Comparison of ENCODE assay signal across 8 cellular contexts in the genomic region with DNA sequence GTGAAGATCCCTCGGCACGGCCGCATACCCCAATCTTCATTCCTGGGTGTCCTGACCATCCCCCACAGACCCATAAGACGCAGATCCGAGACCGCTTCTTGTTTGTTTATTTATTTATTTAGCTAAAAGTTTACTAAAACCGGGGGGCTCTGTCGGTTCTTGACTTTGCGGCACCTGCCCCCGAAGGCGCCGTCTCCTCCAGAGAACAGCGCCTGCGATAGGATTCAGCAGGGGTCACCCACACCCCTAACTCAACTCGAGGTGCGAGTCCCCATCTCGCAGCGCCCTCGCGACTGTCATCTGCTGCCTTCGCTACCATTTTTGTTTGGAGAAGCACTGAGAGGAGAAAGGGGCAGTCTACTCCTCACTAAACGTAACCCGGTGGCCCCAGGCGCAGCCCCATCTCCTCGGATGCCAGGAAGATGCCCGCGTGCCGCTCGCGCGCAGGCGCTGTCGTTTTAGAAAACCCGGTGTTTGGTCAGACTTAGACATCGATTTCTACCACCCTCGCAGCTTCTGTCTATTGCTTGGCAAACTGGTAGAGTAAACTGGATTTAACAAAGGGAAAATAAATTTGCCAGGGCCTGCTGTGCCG. TPM values are rescaled to one million over a fixed set of nuclear protein-coding genes. Genes with fewer than 3 reads are reported as not detected.
DNase-seq lines count a peak whose midpoint lies in the region; ATAC-seq lines count a peak whose summit lies in the region.

No MANE protein-coding gene starts in this region.

- H3K4me1 ChIP-seq in right cardiac atrium (ENCODE audit: control insufficient read depth, insufficient read depth, low read length) = peaks cover 1% of the 10 kb centered on the region

- no peak overlapping the region for H3K27ac ChIP-seq in right cardiac atrium (ENCODE audit: low read length)

- H3K9me3 ChIP-seq in right cardiac atrium (ENCODE audit: control insufficient read depth, low read length) = no peaks in the 10 kb centered on the region

- H3K4me1 Mint-ChIP-seq in activated T-cell treated with anti-CD3 and anti-CD28 coated beads, Interleukin-2, amount 50 U/mL, for 24 hours (ENCODE audit: low read depth) = peaks cover 19% of the 10 kb centered on the region

- WGBS in right cardiac atrium = 2% methylated on average over 37 of the region's 37 CpGs

- peak overlapping the region; percentile 65 for H3K4me3 ChIP-seq in right cardiac atrium (ENCODE audit: low read length)

- peak; percentile 16 for DNase-seq in activated T-cell treated with anti-CD3 and anti-CD28 coated beads for 4 hours
- no peak for DNase-seq in activated T-cell treated with anti-CD3 and anti-CD28 coated beads, Interleukin-2, amount 50 U/mL, for 1 hour
- DNase-seq in activated T-cell treated with anti-CD3 and anti-CD28 coated beads, Interleukin-2, amount 50 U/mL, for 24 hours = peak; percentile 59
- DNase-seq in right cardiac atrium = no peak
- peak; percentile 18 for DNase-seq in stimulated activated CD4-positive, alpha-beta T cell treated with anti-CD3 and anti-CD28 coated beads, Interleukin-1b, Interleukin-23, amount 100 ng/mL, for 48 hours
- DNase-seq in OCI-M2 (lab: John Stamatoyannopoulos, UW; ENCODE audit: unreplicated experiment) = no peak
- no peak for DNase-seq in OCI-M1 (lab: John Stamatoyannopoulos, UW)

- no peaks in the 10 kb centered on the region for H3K27me3 ChIP-seq in right cardiac atrium (ENCODE audit: control insufficient read depth, insufficient read depth)

- H3K9me3 Mint-ChIP-seq in activated T-cell treated with anti-CD3 and anti-CD28 coated beads, Interleukin-2, amount 50 U/mL, for 24 hours = no peaks in the 10 kb centered on the region

- peaks cover 72% of the 10 kb centered on the region for H3K27me3 Mint-ChIP-seq in activated T-cell treated with anti-CD3 and anti-CD28 coated beads, Interleukin-2, amount 50 U/mL, for 24 hours

- H3K36me3 Mint-ChIP-seq in activated T-cell treated with anti-CD3 and anti-CD28 coated beads, Interleukin-2, amount 50 U/mL, for 24 hours (ENCODE audit: low read depth) = no peaks in the 10 kb centered on the region

- intact Hi-C loops in right cardiac atrium (cut with DNase I) = loop anchor here in 1 of 4 donors (10.0 kb wide), 1 partner anchor 98 kb away; no protein-coding TSS in a partner anchor

- H3K4me3 Mint-ChIP-seq in activated T-cell treated with anti-CD3 and anti-CD28 coated beads, Interleukin-2, amount 50 U/mL, for 24 hours = peak overlapping the region; percentile 78

- peak overlapping the region; percentile 76 for H3K27ac Mint-ChIP-seq in activated T-cell treated with anti-CD3 and anti-CD28 coated beads, Interleukin-2, amount 50 U/mL, for 24 hours

- ATAC-seq in HG03442 (IDR thresholded peaks at IDR 0.05; ENCODE audit: unreplicated experiment) = peak; percentile 24
- peak in 1 of 2 donors; percentile 20 for ATAC-seq in right cardiac atrium

RNA-seq across cellular contexts. Expression of gene GPR101, which starts 18.9 kb away (rescaled TPM):
- total RNA-seq in right cardiac atrium = not detected
- polyA plus RNA-seq in right cardiac atrium = not detected

Comparison
In these comparisons a context has a peak if more than half of its experiments do, and no peak if none do; other contexts are left out.
1. DNase-seq: peak in activated T-cell treated with anti-CD3 and anti-CD28 coated beads for 4 hours (single experiment), activated T-cell treated with anti-CD3 and anti-CD28 coated beads, Interleukin-2, amount 50 U/mL, for 24 hours (single experiment) and stimulated activated CD4-positive, alpha-beta T cell treated with anti-CD3 and anti-CD28 coated beads, Interleukin-1b, Interleukin-23, amount 100 ng/mL, for 48 hours (single experiment); none in activated T-cell treated with anti-CD3 and anti-CD28 coated beads, Interleukin-2, amount 50 U/mL, for 1 hour (single experiment), right cardiac atrium (0 of 3), OCI-M2 (single experiment) and OCI-M1 (single experiment).